ENCODE assay signal across 36 cellular contexts in genomic region chr2:129408570-129408969, GRCh38.
"Had no signal": no experiment of that assay in that cellular context is flagged by ENCODE, and none has a peak within 500 bp of the region (broad histone marks: within the 10 kb centered on the region; RNA-seq: fewer than 3 reads in every experiment).

No MANE protein-coding gene starts in this region.

- H3K9me3 ChIP-seq: MG63 had no signal

- H3K36me3 ChIP-seq: MG63 had no signal

- H3K4me3 ChIP-seq: MG63 had no signal

- DNase-seq: Karpas-422, Kasumi-1, MG63, MM.1S, MV-4-11, NCI-H1048, NCI-H1092, NCI-H1092 treated with DMSO at 0.1 percent for 48 hours, NCI-H1105, NCI-H1105 treated with DMSO at 0.1 percent for 48 hours, NCI-H1417, NCI-H1417 treated with DMSO at 0.1 percent for 48 hours, NCI-H1436, NCI-H1436 treated with DMSO at 0.1 percent for 48 hours, NCI-H146, NCI-H1694, NCI-H1694 treated with DMSO at 0.1 percent for 48 hours, NCI-H187, NCI-H187 treated with DMSO at 0.1 percent for 48 hours, NCI-H1930, NCI-H2029, NCI-H2029 treated with DMSO at 0.1 percent for 48 hours, NCI-H2081, NCI-H2081 treated with DMSO at 0.1 percent for 48 hours, NCI-H2107, NCI-H2171, NCI-H2171 treated with DMSO at 0.1 percent for 48 hours, NCI-H2227 treated with DMSO at 0.1 percent for 48 hours, NCI-H226, NCI-H345, NCI-H446, NCI-H446 treated with DMSO at 0.1 percent for 48 hours, NCI-H510A, NCI-H510A treated with DMSO at 0.1 percent for 48 hours, NCI-H524, NCI-H524 treated with DMSO at 0.1 percent for 48 hours had no signal

- H3K27me3 ChIP-seq: MG63 had no signal
